In genomic region chr2:105328281-105329196, GRCh38 we compare ENCODE assay signal across 1 cellular context.
A peak's percentile ranks its signal among the peaks of the same experiment; 100 is the strongest.
TF ChIP-seq lines count a peak whose summit lies in the region.

No MANE protein-coding gene starts in this region.

TF ChIP-seq in HepG2, 621 proteins besides CTCF, POLR2A, EP300 and RAD21 (continued from another document and continues in another):
- peak; percentile 57; the same call in 1 of the 2 replicates for TF ChIP-seq ZBTB4 (CRISPR knock-in tag; IDR thresholded peaks at IDR 0.05; ENCODE audit: borderline replicate concordance)
- no peak for TF ChIP-seq AGO2 (optimal IDR thresholded peaks at IDR 0.05; ENCODE audit: low read depth, low read length)
- TF ChIP-seq ZMYM3 (CRISPR knock-in tag; IDR thresholded peaks at IDR 0.05) = no peak
- TF ChIP-seq MLXIP (CRISPR knock-in tag; IDR thresholded peaks at IDR 0.05; ENCODE audit: borderline replicate concordance) = peak; percentile 33; the same call in 1 of the 2 replicates
- TF ChIP-seq CHD2 (IDR thresholded peaks at IDR 0.05; ENCODE audit: low read depth, low read length) = no peak
- TF ChIP-seq EZH2 (conservative IDR thresholded peaks at IDR 0.05; ENCODE audit: low read depth, low read length) = no peak
- no peak; the same call in 1 of the 2 replicates for TF ChIP-seq THAP11 (CRISPR knock-in tag; IDR thresholded peaks at IDR 0.05)
- no peak for TF ChIP-seq CSRNP2 (CRISPR knock-in tag; conservative IDR thresholded peaks at IDR 0.05; ENCODE audit: low read depth)
- TF ChIP-seq REXO4 (CRISPR knock-in tag; IDR thresholded peaks at IDR 0.05; ENCODE audit: borderline replicate concordance) = 0 out of 2 replicates have a peak, but pooled peaks have one; percentile 87
- no peak for TF ChIP-seq NFE2 (CRISPR knock-in tag; IDR thresholded peaks at IDR 0.05)
- TF ChIP-seq RFX3 (CRISPR knock-in tag; IDR thresholded peaks at IDR 0.05) = no peak
- TF ChIP-seq IRF2 (CRISPR knock-in tag; IDR thresholded peaks at IDR 0.05) = peak; percentile 56
- TF ChIP-seq ZNF776 (CRISPR knock-in tag; IDR thresholded peaks at IDR 0.05) = no peak
- no peak for TF ChIP-seq ZBTB14 (CRISPR knock-in tag; IDR thresholded peaks at IDR 0.05)
- TF ChIP-seq ZNF652 (CRISPR knock-in tag; IDR thresholded peaks at IDR 0.05; ENCODE audit: borderline replicate concordance, low read depth) = 0 out of 2 replicates have a peak, but pooled peaks have one; percentile 20
- TF ChIP-seq MBNL3 (CRISPR knock-in tag; conservative IDR thresholded peaks at IDR 0.05) = no peak
- no peak for TF ChIP-seq SRSF1 (optimal IDR thresholded peaks at IDR 0.05; ENCODE audit: low read depth, low read length)
- 0 out of 2 replicates have a peak, but pooled peaks have one; percentile 38 for TF ChIP-seq ZNF724P (CRISPR knock-in tag; IDR thresholded peaks at IDR 0.05; ENCODE audit: borderline replicate concordance)
- no peak for TF ChIP-seq ATAD3A (CRISPR knock-in tag; IDR thresholded peaks at IDR 0.05)
- no peak for TF ChIP-seq AKNA (CRISPR knock-in tag; IDR thresholded peaks at IDR 0.05; ENCODE audit: borderline replicate concordance)
- peak; percentile 76; the same call in 1 of the 2 replicates for TF ChIP-seq ARHGAP35 (CRISPR knock-in tag; IDR thresholded peaks at IDR 0.05; ENCODE audit: borderline replicate concordance)
- peak; percentile 26 for TF ChIP-seq ELF1 (CRISPR knock-in tag; IDR thresholded peaks at IDR 0.05)
- TF ChIP-seq ZFX (CRISPR knock-in tag; IDR thresholded peaks at IDR 0.05; ENCODE audit: low read depth) = peak; percentile 94
- TF ChIP-seq GABPA (IDR thresholded peaks at IDR 0.05; ENCODE audit: low read depth, low read length) = no peak
- TF ChIP-seq GABPA (CRISPR knock-in tag; IDR thresholded peaks at IDR 0.05; ENCODE audit: low read depth) = peak; percentile 57
- TF ChIP-seq ZNF24 (IDR thresholded peaks at IDR 0.05) = no peak
- TF ChIP-seq HIC2 (CRISPR knock-in tag; IDR thresholded peaks at IDR 0.05; ENCODE audit: low read depth) = 0 out of 2 replicates have a peak, but pooled peaks have one; percentile 18
- no peak; the same call in 1 of the 2 replicates for TF ChIP-seq ZNF790 (CRISPR knock-in tag; IDR thresholded peaks at IDR 0.05; ENCODE audit: borderline replicate concordance)
- no peak for TF ChIP-seq PCBP2 (optimal IDR thresholded peaks at IDR 0.05; ENCODE audit: low read depth, low read length, poor library complexity, severe bottlenecking)
- TF ChIP-seq ZNF333 (CRISPR knock-in tag; IDR thresholded peaks at IDR 0.05; ENCODE audit: borderline replicate concordance) = no peak
- no peak for TF ChIP-seq CHD4 (IDR thresholded peaks at IDR 0.05; ENCODE audit: borderline replicate concordance, low read length)
- peak; percentile 53; the same call in 1 of the 2 replicates for TF ChIP-seq FOXO1 (CRISPR knock-in tag; IDR thresholded peaks at IDR 0.05)
- no peak for TF ChIP-seq ARNT (IDR thresholded peaks at IDR 0.05)
- 0 out of 2 replicates have a peak, but pooled peaks have one; percentile 62 for TF ChIP-seq ZBTB44 (CRISPR knock-in tag; IDR thresholded peaks at IDR 0.05)
- 0 out of 2 replicates have a peak, but pooled peaks have one; percentile 74 for TF ChIP-seq TOPORS (CRISPR knock-in tag; IDR thresholded peaks at IDR 0.05)
- 0 out of 2 replicates have a peak, but pooled peaks have one; percentile 40 for TF ChIP-seq ZNF777 (CRISPR knock-in tag; IDR thresholded peaks at IDR 0.05)
- no peak for TF ChIP-seq PRMT3 (CRISPR knock-in tag; IDR thresholded peaks at IDR 0.05; ENCODE audit: borderline replicate concordance, low read depth)
- 0 out of 2 replicates have a peak, but pooled peaks have one; percentile 10 for TF ChIP-seq POGZ (CRISPR knock-in tag; IDR thresholded peaks at IDR 0.05)
- TF ChIP-seq ZNF124 (CRISPR knock-in tag; IDR thresholded peaks at IDR 0.05) = 0 out of 2 replicates have a peak, but pooled peaks have one; percentile 12
- 0 out of 2 replicates have a peak, but pooled peaks have one; percentile 40 for TF ChIP-seq ZNF749 (CRISPR knock-in tag; IDR thresholded peaks at IDR 0.05; ENCODE audit: borderline replicate concordance)
- 0 out of 2 replicates have a peak, but pooled peaks have one; percentile 34 for TF ChIP-seq NFKBIZ (CRISPR knock-in tag; IDR thresholded peaks at IDR 0.05)
- TF ChIP-seq ZNF256 (CRISPR knock-in tag; conservative IDR thresholded peaks at IDR 0.05) = peak; percentile 84; the same call in 1 of the 2 replicates
- TF ChIP-seq PAF1 (CRISPR knock-in tag; IDR thresholded peaks at IDR 0.05) = no peak
- TF ChIP-seq ZBTB21 (CRISPR knock-in tag; IDR thresholded peaks at IDR 0.05) = no peak
- peak; percentile 87 for TF ChIP-seq MXD3 (CRISPR knock-in tag; IDR thresholded peaks at IDR 0.05)
- TF ChIP-seq POLR2AphosphoS5 (IDR thresholded peaks at IDR 0.05; ENCODE audit: low read depth, low read length) = peak; percentile 36; the same call in 1 of the 2 replicates
- peak; percentile 98; the same call in 1 of the 2 replicates for TF ChIP-seq ZNF232 (CRISPR knock-in tag; IDR thresholded peaks at IDR 0.05; ENCODE audit: borderline replicate concordance)
- peak; percentile 42; the same call in 1 of the 2 replicates for TF ChIP-seq SOX5 (CRISPR knock-in tag; IDR thresholded peaks at IDR 0.05; ENCODE audit: borderline replicate concordance)
- TF ChIP-seq TAF1 (CRISPR knock-in tag; IDR thresholded peaks at IDR 0.05) = peak; percentile 31; the same call in 1 of the 2 replicates
